8 cellular contexts compared by ENCODE assay signal in the genomic region with DNA sequence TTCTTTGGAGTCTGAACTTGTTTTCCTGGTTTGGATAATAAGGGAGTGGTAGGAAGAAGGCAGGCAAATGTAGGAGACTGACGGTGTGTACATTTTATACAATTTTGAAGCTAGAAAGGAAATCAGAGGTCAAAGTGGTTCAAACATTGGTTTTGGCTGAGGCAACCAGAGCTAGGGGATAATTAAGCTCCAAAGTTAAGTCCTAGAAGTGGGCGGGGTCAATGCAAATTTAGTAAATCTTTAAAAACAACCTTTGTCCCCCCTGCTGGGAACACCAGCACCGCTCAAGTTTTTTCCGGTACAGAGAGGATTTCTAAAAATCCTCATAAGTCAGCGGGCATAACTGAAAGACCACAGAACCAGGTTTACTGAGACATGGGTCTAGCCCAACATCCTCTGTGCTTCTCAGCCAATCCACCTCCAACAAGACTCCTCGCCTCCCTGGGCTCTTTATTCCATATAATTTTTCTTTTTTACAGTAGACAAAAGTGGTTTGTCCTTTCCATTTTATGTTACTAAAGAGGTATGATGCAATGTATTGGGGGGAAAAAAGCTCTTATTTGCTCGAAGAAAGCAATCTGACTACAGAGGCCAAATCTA. TPM values are rescaled to one million over a fixed set of nuclear protein-coding genes. Genes with fewer than 3 reads are reported as not detected.
DNase-seq lines count a peak whose midpoint lies in the region; TF ChIP-seq lines count a peak whose summit lies in the region.

No MANE protein-coding gene starts in this region.

- H4K8ac ChIP-seq in mesenchymal stem cell (ENCODE audit: low read length) = no peak overlapping the region

- H3K4me1 ChIP-seq in mesenchymal stem cell (ENCODE audit: control insufficient read depth, insufficient read depth, low read depth, low read length) (peaks cover 7% of the 10 kb centered on the region), tibial nerve (peaks cover 0 to 55% (median 19%) of the 10 kb centered on the region in 4 donors)

- H2BK5ac ChIP-seq in mesenchymal stem cell (ENCODE audit: low read depth, low read length, poor library complexity, severe bottlenecking) = no peak overlapping the region

- H2AK5ac ChIP-seq in mesenchymal stem cell (ENCODE audit: low read length, severe bottlenecking) = no peak overlapping the region

- H3K23ac ChIP-seq in mesenchymal stem cell (ENCODE audit: low read length in 2 of 2) = no peak overlapping the region

- no peak overlapping the region for H3K18ac ChIP-seq in mesenchymal stem cell (ENCODE audit: low read depth in 1 of 2, low read length in 2 of 2)

- H3K4me3 ChIP-seq in coronary artery = peak overlapping the region; percentile 91
- H3K4me3 ChIP-seq in mesenchymal stem cell (ENCODE audit: insufficient read depth in 1 of 2, low read depth in 1 of 2, low read length in 2 of 2) = peak overlapping the region in 1 of 2 experiments; percentile 96
- H3K4me3 ChIP-seq in tibial nerve = peak overlapping the region; percentile 55 to 96 (median 79)

- DNase-seq in AG08396 (ENCODE audit: low spot score) (peak; percentile 10), RPMI7951 (ENCODE audit: low read depth) (peak; percentile 53), coronary artery (ENCODE audit: low spot score) (no peak), mesenchymal stem cell (peak; percentile 57), tibial nerve (ENCODE audit: low spot score in 2 of 2) (no peak), NCI-H510A (lab: John Stamatoyannopoulos, UW) (no peak)
- DNase-seq in NK-92 treated with Interleukin-12 subunit alpha and Interleukin-12 subunit beta, amount 100 ng/mL, for 24 hours (lab: John Stamatoyannopoulos, UW) = no peak

- no peak overlapping the region for H2BK12ac ChIP-seq in mesenchymal stem cell (ENCODE audit: low read length in 2 of 2)

- H3K9ac ChIP-seq in mesenchymal stem cell (ENCODE audit: low read length) = peak overlapping the region; percentile 96

- no peaks in the 10 kb centered on the region for H3K79me1 ChIP-seq in mesenchymal stem cell (replicated peaks; ENCODE audit: low read length, poor library complexity, severe bottlenecking)

- no peak for TF ChIP-seq EP300 in tibial nerve (IDR thresholded peaks at IDR 0.05)

- H3K27ac ChIP-seq in coronary artery (peak overlapping the region; percentile 96 to 97), mesenchymal stem cell (ENCODE audit: low read length, poor library complexity, severe bottlenecking) (peak overlapping the region; percentile 75), tibial nerve (peak overlapping the region; percentile 79 to 97 (median 93))

- H3K14ac ChIP-seq in mesenchymal stem cell (ENCODE audit: low read length in 2 of 2) = no peak overlapping the region

- in situ Hi-C loops in GM18951 (cut with MboI; ENCODE audit: low sequenced_read_pairs, unreplicated experiment) = no loop called here

- H2BK120ac ChIP-seq in mesenchymal stem cell (ENCODE audit: low read depth, low read length) = no peak overlapping the region

- no peak for TF ChIP-seq CTCF in coronary artery (IDR thresholded peaks at IDR 0.05)
- no peak for TF ChIP-seq CTCF in tibial nerve (IDR thresholded peaks at IDR 0.05)

- H2AFZ ChIP-seq in mesenchymal stem cell (ENCODE audit: low read depth, low read length) = no peak overlapping the region

- peaks cover 3 to 22% of the 10 kb centered on the region in 2 experiments for H3K36me3 ChIP-seq in mesenchymal stem cell (ENCODE audit: control insufficient read depth in 1 of 2, insufficient read depth in 2 of 2, low read depth in 1 of 2, low read length in 2 of 2)
- peaks cover 0 to 15% (median 0%) of the 10 kb centered on the region in 3 donors for H3K36me3 ChIP-seq in tibial nerve

- no peaks in the 10 kb centered on the region for H3K27me3 ChIP-seq in mesenchymal stem cell (ENCODE audit: control insufficient read depth in 1 of 2, insufficient read depth in 1 of 2, low read length in 2 of 2)
- no peaks in the 10 kb centered on the region for H3K27me3 ChIP-seq in tibial nerve

- H4K91ac ChIP-seq in mesenchymal stem cell (ENCODE audit: low read length) = no peak overlapping the region

- H3K4me2 ChIP-seq in mesenchymal stem cell (ENCODE audit: low read length, poor library complexity, severe bottlenecking) = peak overlapping the region; percentile 95

- H2BK15ac ChIP-seq in mesenchymal stem cell (ENCODE audit: low read depth, poor library complexity, severe bottlenecking) = no peak overlapping the region

- peak; percentile 36 for TF ChIP-seq POLR2A in GM18951 (IDR thresholded peaks at IDR 0.05; ENCODE audit: extremely low read depth, insufficient read depth, insufficient read length)
- peak in 1 of 2 donors; percentile 6 for TF ChIP-seq POLR2A in tibial nerve (IDR thresholded peaks at IDR 0.05)

- H3K9me3 ChIP-seq in mesenchymal stem cell (ENCODE audit: control insufficient read depth, low read length) (no peaks in the 10 kb centered on the region), tibial nerve (no peaks in the 10 kb centered on the region)

- no peak overlapping the region for H3K4ac ChIP-seq in mesenchymal stem cell (ENCODE audit: low read depth in 1 of 2, low read length in 2 of 2)

- WGBS in mesenchymal stem cell = under 1% methylated on average over 6 of the region's 7 CpGs
- 2 to 5% methylated on average over 7 of the region's 7 CpGs for WGBS in tibial nerve, 2 donors

RNA-seq across cellular contexts. Expression of a gene that starts 1.7 kb away (rescaled TPM):
- 175 and 190 TPM in 2 replicates for total RNA-seq in RPMI7951 (2014; rRNA removed; shearing (Covaris generic))
- 78.1 TPM for polyA plus RNA-seq in mesenchymal stem cell (2013, experiment 1 of 2)
- 78.6 TPM for polyA plus RNA-seq in mesenchymal stem cell (2013, experiment 2 of 2)
- 100 to 1,000 TPM; 204 to 241 (median 223) TPM for total RNA-seq in tibial nerve

RNA-seq across cellular contexts. Expression of a gene that starts 2.0 kb away (rescaled TPM):
- total RNA-seq in RPMI7951 (2014; rRNA removed; shearing (Covaris generic)) = 21.9 and 24.9 TPM in 2 replicates
- 18.6 TPM for polyA plus RNA-seq in mesenchymal stem cell (2013, experiment 1 of 2)
- polyA plus RNA-seq in mesenchymal stem cell (2013, experiment 2 of 2) = 18.6 TPM
- 10 to 100 TPM; 14.1 to 39.6 (median 28.6) TPM for total RNA-seq in tibial nerve

Comparison
In these comparisons a context has a peak if more than half of its experiments do, and no peak if none do; other contexts are left out.
1. DNase-seq: peak in AG08396 (single experiment), RPMI7951 (single experiment) and mesenchymal stem cell (single experiment); none in coronary artery (single experiment), tibial nerve (0 of 2), NCI-H510A (single experiment) and NK-92 treated with Interleukin-12 subunit alpha and Interleukin-12 subunit beta, amount 100 ng/mL, for 24 hours (single experiment).
2. Peak in every context shown above with its lines, with median percentiles within 50 percentile points of each other: H3K27ac ChIP-seq.